In the genomic region with DNA sequence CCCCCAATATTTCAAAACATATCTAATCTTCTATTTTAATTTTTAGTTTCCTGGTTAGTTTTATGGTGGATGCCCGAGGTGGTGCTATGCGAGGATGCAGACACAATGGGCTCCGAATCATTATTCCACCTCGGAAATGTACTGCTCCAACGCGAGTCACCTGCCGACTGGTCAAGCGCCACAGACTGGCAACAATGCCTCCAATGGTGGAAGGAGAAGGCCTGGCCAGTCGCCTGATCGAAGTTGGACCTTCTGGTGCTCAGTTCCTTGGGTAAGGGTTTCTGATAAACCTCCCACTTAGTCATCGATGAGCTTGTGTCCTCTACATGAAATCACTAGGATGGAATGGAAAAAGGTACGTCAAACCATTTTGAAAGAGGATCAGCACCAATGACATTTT, we compare ENCODE assay signal across 3 cellular contexts.
TF ChIP-seq lines count a peak whose summit lies in the region.

No MANE protein-coding gene starts in this region.

TF ChIP-seq in GM12891, 5 proteins besides CTCF, POLR2A, EP300 and RAD21:
- TF ChIP-seq POU2F2 (IDR thresholded peaks at IDR 0.05; ENCODE audit: low read depth, low read length) (no peak), PAX5 (IDR thresholded peaks at IDR 0.05; ENCODE audit: insufficient read depth, low read length, severe bottlenecking) (no peak), TAF1 (IDR thresholded peaks at IDR 0.05; ENCODE audit: low read depth, low read length) (no peak), SPI1 (IDR thresholded peaks at IDR 0.05; ENCODE audit: low read depth, low read length) (no peak), POLR2AphosphoS5 (IDR thresholded peaks at IDR 0.05; ENCODE audit: low read depth, low read length) (no peak)

TF ChIP-seq in IMR-90, 13 proteins besides CTCF, POLR2A, EP300 and RAD21:
- no peak for TF ChIP-seq SMC3 (IDR thresholded peaks at IDR 0.05; ENCODE audit: low read depth, low read length)

TF ChIP-seq in H1, 55 proteins besides CTCF, POLR2A, EP300 and RAD21:
- TF ChIP-seq SP4 (IDR thresholded peaks at IDR 0.05; ENCODE audit: low read length): no peak
- TF ChIP-seq SAP30 (IDR thresholded peaks at IDR 0.05; ENCODE audit: insufficient read depth, insufficient replicate concordance, low read length): no peak
- no peak for TF ChIP-seq NANOG (IDR thresholded peaks at IDR 0.05; ENCODE audit: insufficient read depth, low read depth, low read length, poor library complexity, severe bottlenecking)
- TF ChIP-seq TBP (IDR thresholded peaks at IDR 0.05; ENCODE audit: low read depth, low read length): no peak
